ENCODE assay signal across 2 cellular contexts in the genomic region with DNA sequence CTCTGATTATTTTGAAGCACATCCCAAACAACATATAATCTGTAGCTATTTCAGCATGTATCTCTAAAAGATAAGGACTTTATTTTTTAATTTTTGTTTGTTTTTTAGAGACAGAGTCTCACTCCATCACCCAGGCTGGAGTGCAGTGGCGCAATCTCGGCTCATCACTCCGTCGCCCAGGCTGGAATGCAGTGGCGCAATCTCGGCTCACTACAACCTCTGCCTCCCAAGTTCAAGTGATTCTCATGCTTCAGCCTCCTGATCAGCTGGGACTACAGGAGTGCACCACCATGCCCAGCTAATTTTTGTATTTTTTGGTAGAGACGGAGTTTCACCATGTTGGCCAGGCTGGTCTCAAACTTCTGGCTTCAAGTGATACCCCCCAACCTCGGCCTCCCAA.
TF ChIP-seq lines count a peak whose summit lies in the region.

No MANE protein-coding gene starts in this region.

TF ChIP-seq in IMR-90, 13 proteins besides CTCF, POLR2A, EP300 and RAD21:
- TF ChIP-seq CEBPB (IDR thresholded peaks at IDR 0.05; ENCODE audit: low read depth, low read length), result peak; percentile 81

TF ChIP-seq in HepG2, 621 proteins besides CTCF, POLR2A, EP300 and RAD21:
- TF ChIP-seq KDM1A (CRISPR knock-in tag; IDR thresholded peaks at IDR 0.05) (0 out of 2 replicates have a peak, but pooled peaks have one; percentile 42), TEAD3 (CRISPR knock-in tag; optimal IDR thresholded peaks at IDR 0.05; ENCODE audit: borderline replicate concordance) (peak; percentile 57), ZNF460 (CRISPR knock-in tag; IDR thresholded peaks at IDR 0.05; ENCODE audit: borderline replicate concordance) (peak; percentile 51; the same call in 1 of the 2 replicates), GFI1 (CRISPR knock-in tag; IDR thresholded peaks at IDR 0.05; ENCODE audit: borderline replicate concordance) (peak; percentile 76), CEBPG (CRISPR knock-in tag; IDR thresholded peaks at IDR 0.05) (peak; percentile 70), CEBPB (IDR thresholded peaks at IDR 0.05; ENCODE audit: borderline replicate concordance, low read depth, low read length) (peak; percentile 71)
- TF ChIP-seq, protein P1, sequence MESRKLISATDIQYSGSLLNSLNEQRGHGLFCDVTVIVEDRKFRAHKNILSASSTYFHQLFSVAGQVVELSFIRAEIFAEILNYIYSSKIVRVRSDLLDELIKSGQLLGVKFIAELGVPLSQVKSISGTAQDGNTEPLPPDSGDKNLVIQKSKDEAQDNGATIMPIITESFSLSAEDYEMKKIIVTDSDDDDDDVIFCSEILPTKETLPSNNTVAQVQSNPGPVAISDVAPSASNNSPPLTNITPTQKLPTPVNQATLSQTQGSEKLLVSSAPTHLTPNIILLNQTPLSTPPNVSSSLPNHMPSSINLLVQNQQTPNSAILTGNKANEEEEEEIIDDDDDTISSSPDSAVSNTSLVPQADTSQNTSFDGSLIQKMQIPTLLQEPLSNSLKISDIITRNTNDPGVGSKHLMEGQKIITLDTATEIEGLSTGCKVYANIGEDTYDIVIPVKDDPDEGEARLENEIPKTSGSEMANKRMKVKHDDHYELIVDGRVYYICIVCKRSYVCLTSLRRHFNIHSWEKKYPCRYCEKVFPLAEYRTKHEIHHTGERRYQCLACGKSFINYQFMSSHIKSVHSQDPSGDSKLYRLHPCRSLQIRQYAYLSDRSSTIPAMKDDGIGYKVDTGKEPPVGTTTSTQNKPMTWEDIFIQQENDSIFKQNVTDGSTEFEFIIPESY (CRISPR knock-in tag; IDR thresholded peaks at IDR 0.05), result peak; percentile 81
